Comparison of ENCODE assay signal across 21 cellular contexts in genomic region chr13:110186221-110186838, GRCh38.
"Had no signal": no experiment of that assay in that cellular context is flagged by ENCODE, and none has a peak within 500 bp of the region (broad histone marks: within the 10 kb centered on the region; RNA-seq: fewer than 3 reads in every experiment).

No MANE protein-coding gene starts in this region.

- H3K9me3 Mint-ChIP-seq: activated naive CD4-positive, alpha-beta T cell treated with anti-CD3 and anti-CD28 coated beads, Interleukin-2, amount 50 U/mL, for 72 hours; memory B cell; stimulated activated effector memory CD8-positive, alpha-beta T cell treated with anti-CD3 and anti-CD28 coated beads, Interleukin-12 subunit alpha, Interleukin-12 subunit beta, amount 100 ng/mL, for 72 hours; T-helper 1 cell treated with Interleukin-12 subunit alpha and Interleukin-12 subunit beta and Interleukin-4 antibody, amounts not matched to agents 30 μg/mL and 1 μg/mL, for 36 hours had no signal

- H3K27ac Mint-ChIP-seq: activated naive CD4-positive, alpha-beta T cell treated with anti-CD3 and anti-CD28 coated beads, Interleukin-2, amount 50 U/mL, for 72 hours; memory B cell; stimulated activated effector memory CD8-positive, alpha-beta T cell treated with anti-CD3 and anti-CD28 coated beads, Interleukin-12 subunit alpha, Interleukin-12 subunit beta, amount 100 ng/mL, for 72 hours; T-helper 1 cell treated with Interleukin-12 subunit alpha and Interleukin-12 subunit beta and Interleukin-4 antibody, amounts not matched to agents 30 μg/mL and 1 μg/mL, for 36 hours had no signal

- H3K4me3 ChIP-seq: adrenal gland, coronary artery, gastroesophageal sphincter, heart left ventricle, left ventricle myocardium inferior, skin epidermis, testis, upper lobe of left lung had no signal

- H3K4me1 ChIP-seq: adrenal gland, testis, upper lobe of left lung had no signal

- H3K27ac ChIP-seq: gastroesophageal sphincter, neutrophil, skin epidermis, testis, upper lobe of left lung had no signal

- H3K36me3 Mint-ChIP-seq: activated naive CD4-positive, alpha-beta T cell treated with anti-CD3 and anti-CD28 coated beads, Interleukin-2, amount 50 U/mL, for 72 hours; memory B cell; naive thymus-derived CD8-positive, alpha-beta T cell; stimulated activated effector memory CD8-positive, alpha-beta T cell treated with anti-CD3 and anti-CD28 coated beads, Interleukin-12 subunit alpha, Interleukin-12 subunit beta, amount 100 ng/mL, for 72 hours had no signal

- H3K4me3 Mint-ChIP-seq: memory B cell; naive thymus-derived CD8-positive, alpha-beta T cell; stimulated activated effector memory CD8-positive, alpha-beta T cell treated with anti-CD3 and anti-CD28 coated beads, Interleukin-12 subunit alpha, Interleukin-12 subunit beta, amount 100 ng/mL, for 72 hours; T-helper 1 cell treated with Interleukin-12 subunit alpha and Interleukin-12 subunit beta and Interleukin-4 antibody, amounts not matched to agents 30 μg/mL and 1 μg/mL, for 36 hours had no signal

- ATAC-seq: activated CD4-positive, CD25-positive, alpha-beta regulatory T cell treated with anti-CD3 and anti-CD28 coated beads, Interleukin-2, amount 50 U/mL, for 24 hours; activated naive CD4-positive, alpha-beta T cell treated with anti-CD3 and anti-CD28 coated beads, Interleukin-2, amount 50 U/mL, for 72 hours; esophagus mucosa; gastroesophageal sphincter; heart left ventricle; naive thymus-derived CD8-positive, alpha-beta T cell; right cardiac atrium; stimulated activated effector memory CD8-positive, alpha-beta T cell treated with anti-CD3 and anti-CD28 coated beads, Interleukin-12 subunit alpha, Interleukin-12 subunit beta, amount 100 ng/mL, for 72 hours had no signal

- H3K36me3 ChIP-seq: neutrophil had no signal

- DNase-seq: activated CD4-positive, alpha-beta T cell treated with anti-CD3 and anti-CD28 coated beads, Interleukin-2, amount 50 U/mL, for 1 hour; activated gamma-delta T cell treated with Interleukin-2 at 50 U/mL for 16 hours; adrenal gland; central memory CD4-positive, alpha-beta T cell; heart left ventricle; left ventricle myocardium inferior; naive thymus-derived CD8-positive, alpha-beta T cell; stimulated activated CD4-positive, alpha-beta T cell treated with anti-CD3 and anti-CD28 coated beads, Interleukin-4, amount 100 ng/mL, for 24 hours; testis; upper lobe of left lung had no signal

- H3K27me3 Mint-ChIP-seq: memory B cell had no signal

- H3K27me3 ChIP-seq: adrenal gland, gastroesophageal sphincter, heart left ventricle, testis, upper lobe of left lung had no signal

- H3K4me1 Mint-ChIP-seq: memory B cell; naive thymus-derived CD8-positive, alpha-beta T cell; stimulated activated effector memory CD8-positive, alpha-beta T cell treated with anti-CD3 and anti-CD28 coated beads, Interleukin-12 subunit alpha, Interleukin-12 subunit beta, amount 100 ng/mL, for 72 hours had no signal

- H3K9me3 ChIP-seq: adrenal gland, gastroesophageal sphincter, heart left ventricle, left ventricle myocardium inferior, neutrophil, testis, upper lobe of left lung had no signal
